ENCODE assay signal across 1 cellular context in the genomic region with DNA sequence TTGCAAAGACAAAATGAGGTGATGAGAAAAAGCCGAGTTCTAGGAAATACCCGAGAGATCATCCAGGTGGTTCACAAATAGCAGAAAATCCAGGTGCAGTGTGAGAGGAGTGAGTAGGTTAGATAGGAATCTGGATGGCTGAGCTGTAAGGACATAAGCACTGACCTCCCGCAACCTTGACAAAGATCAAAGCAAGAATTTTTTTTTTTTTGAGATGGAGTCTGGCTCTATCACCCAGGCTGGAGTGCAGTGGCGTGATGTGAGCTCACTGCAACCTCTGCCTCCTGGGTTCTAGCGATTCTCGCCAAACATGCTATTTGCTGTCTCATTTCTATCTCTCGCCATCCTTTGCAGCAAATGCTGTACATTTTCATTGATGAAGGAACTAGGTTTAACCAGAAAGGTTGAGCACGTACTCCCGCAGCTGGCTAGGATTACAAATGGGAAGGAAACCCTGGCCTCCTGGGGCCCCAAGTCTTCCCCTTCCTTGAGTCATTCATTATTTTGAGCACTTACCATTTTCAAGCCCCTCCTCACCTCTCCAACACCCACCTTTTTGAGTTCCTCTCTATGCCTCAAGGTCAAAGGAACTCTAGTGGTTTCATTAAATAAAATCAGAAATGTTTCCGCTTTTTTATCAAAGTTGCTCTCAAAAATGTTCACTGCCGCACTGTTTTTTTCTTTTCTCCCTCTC.
TF ChIP-seq lines count a peak whose summit lies in the region.

No MANE protein-coding gene starts in this region.

TF ChIP-seq in K562, 482 proteins besides CTCF, POLR2A, EP300 and RAD21:
- peak; percentile 51; the same call in 1 of the 2 replicates for TF ChIP-seq LEF1 (IDR thresholded peaks at IDR 0.05)
- TF ChIP-seq, protein P1, sequence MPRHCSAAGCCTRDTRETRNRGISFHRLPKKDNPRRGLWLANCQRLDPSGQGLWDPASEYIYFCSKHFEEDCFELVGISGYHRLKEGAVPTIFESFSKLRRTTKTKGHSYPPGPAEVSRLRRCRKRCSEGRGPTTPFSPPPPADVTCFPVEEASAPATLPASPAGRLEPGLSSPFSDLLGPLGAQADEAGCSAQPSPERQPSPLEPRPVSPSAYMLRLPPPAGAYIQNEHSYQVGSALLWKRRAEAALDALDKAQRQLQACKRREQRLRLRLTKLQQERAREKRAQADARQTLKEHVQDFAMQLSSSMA (CRISPR knock-in tag; IDR thresholded peaks at IDR 0.05), result no peak
